Comparison of ENCODE assay signal across 22 cellular contexts in genomic region chr7:144489504-144489903, GRCh38.
"Had no signal": no experiment of that assay in that cellular context is flagged by ENCODE, and none has a peak within 500 bp of the region (broad histone marks: within the 10 kb centered on the region; RNA-seq: fewer than 3 reads in every experiment).

No MANE protein-coding gene starts in this region.

- H3K4me3 Mint-ChIP-seq: activated naive CD4-positive, alpha-beta T cell treated with anti-CD3 and anti-CD28 coated beads for 36 hours; activated naive CD8-positive, alpha-beta T cell treated with anti-CD3 and anti-CD28 coated beads, Interleukin-2, amount 10 ng/mL, durations not matched to agents 7 days and 5 days; natural killer cell treated with Interleukin-12 subunit alpha and Interleukin-12 subunit beta and Interleukin-15 and Interleukin-18, amount 100 ng/mL, for 72 hours; stimulated activated naive CD8-positive, alpha-beta T cell treated with anti-CD3 and anti-CD28 coated beads, Interleukin-15, Interleukin-2, amounts not matched to agents 100 ng/mL and 50 ng/mL, for 24 hours had no signal

- ATAC-seq: heart right ventricle; left cardiac atrium; natural killer cell treated with Interleukin-12 subunit alpha and Interleukin-12 subunit beta and Interleukin-15 and Interleukin-18, amount 100 ng/mL, for 72 hours; right cardiac atrium had no signal

- H3K9me3 Mint-ChIP-seq: activated naive CD8-positive, alpha-beta T cell treated with anti-CD3 and anti-CD28 coated beads, Interleukin-2, amount 10 ng/mL, durations not matched to agents 7 days and 5 days; natural killer cell treated with Interleukin-12 subunit alpha and Interleukin-12 subunit beta and Interleukin-15 and Interleukin-18, amount 100 ng/mL, for 72 hours had no signal

- H3K4me3 ChIP-seq: heart right ventricle, ovary, thyroid gland had no signal

- H3K4me1 ChIP-seq: heart right ventricle, thyroid gland had no signal

- H3K27me3 Mint-ChIP-seq: activated naive CD8-positive, alpha-beta T cell treated with anti-CD3 and anti-CD28 coated beads, Interleukin-2, amount 10 ng/mL, durations not matched to agents 7 days and 5 days; natural killer cell treated with Interleukin-12 subunit alpha and Interleukin-12 subunit beta and Interleukin-15 and Interleukin-18, amount 100 ng/mL, for 72 hours; stimulated activated naive CD8-positive, alpha-beta T cell treated with anti-CD3 and anti-CD28 coated beads, Interleukin-15, Interleukin-2, amounts not matched to agents 100 ng/mL and 50 ng/mL, for 24 hours had no signal

- FAIRE-seq: bronchial epithelial cell had no signal

- DNase-seq: activated CD4-positive, alpha-beta T cell treated with anti-CD3 and anti-CD28 coated beads for 4 hours; activated CD4-positive, alpha-beta T cell treated with anti-CD3 and anti-CD28 coated beads, Interleukin-2, amount 50 U/mL, for 48 hours; activated CD4-positive, CD25-positive, alpha-beta regulatory T cell; activated naive CD4-positive, alpha-beta T cell treated with anti-CD3 and anti-CD28 coated beads for 36 hours; activated naive CD8-positive, alpha-beta T cell treated with anti-CD3 and anti-CD28 coated beads, Interleukin-2, amount 10 ng/mL, durations not matched to agents 7 days and 5 days; activated T-cell treated with anti-CD3 and anti-CD28 coated beads, Interleukin-2, amount 50 U/mL, for 48 hours; amygdala; cerebellar nuclear complex; effector CD8-positive, alpha-beta T cell; erythroblast; foreskin fibroblast; heart right ventricle; islet precursor cell; left cardiac atrium; ovary; right cardiac atrium; stimulated activated CD4-positive, alpha-beta T cell treated with anti-CD3 and anti-CD28 coated beads, Interleukin-4, amount 100 ng/mL, for 24 hours; thyroid gland had no signal

- H3K36me3 ChIP-seq: heart right ventricle, neutrophil, ovary, thyroid gland had no signal

- H3K27ac Mint-ChIP-seq: activated naive CD4-positive, alpha-beta T cell treated with anti-CD3 and anti-CD28 coated beads for 36 hours; activated naive CD8-positive, alpha-beta T cell treated with anti-CD3 and anti-CD28 coated beads, Interleukin-2, amount 10 ng/mL, durations not matched to agents 7 days and 5 days; natural killer cell treated with Interleukin-12 subunit alpha and Interleukin-12 subunit beta and Interleukin-15 and Interleukin-18, amount 100 ng/mL, for 72 hours; stimulated activated naive CD8-positive, alpha-beta T cell treated with anti-CD3 and anti-CD28 coated beads, Interleukin-15, Interleukin-2, amounts not matched to agents 100 ng/mL and 50 ng/mL, for 24 hours had no signal

- H3K27ac ChIP-seq: heart right ventricle, neutrophil, ovary, thyroid gland had no signal

- H3K9me3 ChIP-seq: neutrophil, ovary, thyroid gland had no signal

- H3K27me3 ChIP-seq: heart right ventricle, neutrophil, ovary, thyroid gland had no signal
